9 cellular contexts compared by ENCODE assay signal in the genomic region with DNA sequence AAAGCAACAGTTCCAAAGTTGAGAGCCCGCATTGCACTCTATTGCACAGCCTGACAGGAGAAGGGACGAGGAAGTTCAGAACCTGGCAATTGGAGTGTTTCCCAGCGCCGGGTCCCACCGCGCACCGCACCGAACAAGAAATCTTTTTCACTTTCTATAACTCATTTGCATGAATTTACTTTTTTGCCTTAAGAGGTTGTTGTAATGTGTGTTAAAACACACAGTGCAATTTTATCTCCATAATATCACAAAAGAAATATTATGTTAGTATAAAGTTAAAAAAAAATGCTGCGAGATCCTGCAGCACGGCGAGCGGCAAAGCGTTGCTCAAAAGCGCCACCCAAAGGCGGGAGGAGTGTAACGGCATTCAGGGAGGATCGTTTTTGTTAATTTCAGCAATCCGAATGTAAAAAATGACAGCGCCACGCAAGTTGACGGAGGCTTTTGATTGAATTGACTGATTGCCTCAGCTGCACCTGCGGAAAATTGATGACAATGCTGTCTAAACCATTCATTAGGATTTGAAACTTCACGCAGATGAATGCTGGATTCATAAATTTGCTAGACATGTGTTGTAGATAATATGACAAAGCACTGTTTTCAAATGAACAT.
DNase-seq lines count a peak whose midpoint lies in the region; ATAC-seq and TF ChIP-seq lines count a peak whose summit lies in the region.
"Had no signal": no experiment of that assay in that cellular context is flagged by ENCODE, and none has a peak within 500 bp of the region (broad histone marks: within the 10 kb centered on the region; RNA-seq: fewer than 3 reads in every experiment).

No MANE protein-coding gene starts in this region.

- H3K9me3 ChIP-seq in fibroblast of lung (ENCODE audit: control insufficient read depth, insufficient read depth, low read depth, low read length) = no peaks in the 10 kb centered on the region
- no peaks in the 10 kb centered on the region for H3K9me3 ChIP-seq in neural cell (ENCODE audit: low read length)
- H3K9me3 ChIP-seq: BLaER1 treated with 17β-estradiol and CSF1 and Interleukin-3, amounts not matched to agents 10 nM and 100 nM had no signal

- no peaks in the 10 kb centered on the region for H3K36me3 ChIP-seq in fibroblast of lung (ENCODE audit: control insufficient read depth, insufficient read depth, low read length)
- no peaks in the 10 kb centered on the region for H3K36me3 ChIP-seq in neural cell (ENCODE audit: insufficient read depth, low read length)
- H3K36me3 ChIP-seq: BLaER1 treated with 17β-estradiol and CSF1 and Interleukin-3, amounts not matched to agents 10 nM and 100 nM had no signal

- peak; percentile 88 to 95 for TF ChIP-seq CTCF in fibroblast of lung (conservative IDR thresholded peaks at IDR 0.05 in 1 of 2, IDR thresholded peaks at IDR 0.05 in 1 of 2; ENCODE audit: low read depth in 1 of 2, low read length in 2 of 2)
- TF ChIP-seq CTCF in neural cell (IDR thresholded peaks at IDR 0.05; ENCODE audit: poor library complexity, severe bottlenecking) = peak; percentile 90
- TF ChIP-seq CTCF in omental fat pad (IDR thresholded peaks at IDR 0.05) = no peak

- peak; percentile 83 for TF ChIP-seq EP300 in neural cell (conservative IDR thresholded peaks at IDR 0.05; ENCODE audit: poor library complexity, severe bottlenecking)

- peak; percentile 89 for TF ChIP-seq RAD21 in neural cell (conservative IDR thresholded peaks at IDR 0.05)

- H4K20me1 ChIP-seq in fibroblast of lung (ENCODE audit: control insufficient read depth, extremely low read depth, insufficient read depth, low read length) (no peaks in the 10 kb centered on the region), neural cell (ENCODE audit: insufficient read depth) (no peaks in the 10 kb centered on the region)
- H4K20me1 ChIP-seq: BLaER1 treated with 17β-estradiol and CSF1 and Interleukin-3, amounts not matched to agents 10 nM and 100 nM had no signal

- no peaks in the 10 kb centered on the region for H3K27me3 ChIP-seq in fibroblast of lung (ENCODE audit: control insufficient read depth, insufficient read depth, low read length)
- H3K27me3 ChIP-seq in neural cell (ENCODE audit: insufficient read depth, low read depth, low read length) = peaks cover 28% of the 10 kb centered on the region
- H3K27me3 ChIP-seq: BLaER1 treated with 17β-estradiol and CSF1 and Interleukin-3, amounts not matched to agents 10 nM and 100 nM had no signal

- DNase-seq in NCI-H2171 (lab: John Stamatoyannopoulos, UW) (peak; percentile 2), NCI-H2171 treated with DMSO at 0.1 percent for 48 hours (lab: John Stamatoyannopoulos, UW) (no peak), RKO (ENCODE audit: low spot score) (peak; percentile 54), fibroblast of lung (ENCODE audit: low read depth in 2 of 2) (peak; percentile 21 to 69), omental fat pad (ENCODE audit: low spot score) (no peak)

- H3K9ac ChIP-seq in fibroblast of lung (ENCODE audit: insufficient read depth, low read length) (no peak overlapping the region), neural cell (ENCODE audit: low read length) (no peak overlapping the region)
- H3K9ac ChIP-seq: BLaER1 treated with 17β-estradiol and CSF1 and Interleukin-3, amounts not matched to agents 10 nM and 100 nM had no signal

- H2AFZ ChIP-seq in fibroblast of lung (ENCODE audit: low read length) (no peak overlapping the region), neural cell (ENCODE audit: low read depth, low read length) (no peak overlapping the region)

- H3K4me3 ChIP-seq in fibroblast of lung (replicated peaks in 1 of 4; ENCODE audit: control extremely low read depth in 1 of 4, insufficient read depth in 1 of 4, low read depth in 3 of 4, low read length in 4 of 4) (peak overlapping the region in 2 of 4 experiments; percentile 34 to 58), neural cell (ENCODE audit: low read length) (peak overlapping the region; percentile 46)
- H3K4me3 ChIP-seq: BLaER1 treated with 17β-estradiol and CSF1 and Interleukin-3, amounts not matched to agents 10 nM and 100 nM had no signal

- H3K27ac ChIP-seq in fibroblast of lung (ENCODE audit: insufficient read depth, low read length) = no peak overlapping the region
- H3K27ac ChIP-seq in neural cell (ENCODE audit: low read length) = no peak overlapping the region
- H3K27ac ChIP-seq: BLaER1 treated with 17β-estradiol and CSF1 and Interleukin-3, amounts not matched to agents 10 nM and 100 nM had no signal

- peak overlapping the region; percentile 0 for H3K4me2 ChIP-seq in fibroblast of lung (ENCODE audit: extremely low read depth, insufficient read depth, low read length)
- no peak overlapping the region for H3K4me2 ChIP-seq in neural cell (ENCODE audit: low read length)
- H3K4me2 ChIP-seq: BLaER1 treated with 17β-estradiol and CSF1 and Interleukin-3, amounts not matched to agents 10 nM and 100 nM had no signal

- no peaks in the 10 kb centered on the region for H3K4me1 ChIP-seq in fibroblast of lung (ENCODE audit: control insufficient read depth, extremely low read depth, insufficient read depth, low read length)
- H3K4me1 ChIP-seq: BLaER1 treated with 17β-estradiol and CSF1 and Interleukin-3, amounts not matched to agents 10 nM and 100 nM had no signal

- no peak for ATAC-seq in HG02938 (IDR thresholded peaks at IDR 0.05; ENCODE audit: unreplicated experiment)
- ATAC-seq in omental fat pad (ENCODE audit: low FRiP score) = no peak
- no peak for ATAC-seq in HG03378 (IDR thresholded peaks at IDR 0.05; ENCODE audit: unreplicated experiment)

- no peaks in the 10 kb centered on the region for H3K9me2 ChIP-seq in neural cell (ENCODE audit: insufficient read depth, low read length)

- H3K79me2 ChIP-seq in fibroblast of lung (ENCODE audit: control insufficient read depth, insufficient read depth, low read length) (no peaks in the 10 kb centered on the region), neural cell (replicated peaks; ENCODE audit: insufficient read depth, low read length) (no peaks in the 10 kb centered on the region)

- no peaks in the 10 kb centered on the region for H3F3A ChIP-seq in neural cell (ENCODE audit: insufficient read depth, low read length, poor library complexity, severe bottlenecking)

TF ChIP-seq in neural cell, 6 proteins besides CTCF, POLR2A, EP300 and RAD21:
- no peak for TF ChIP-seq REST (IDR thresholded peaks at IDR 0.05; ENCODE audit: borderline replicate concordance)
- no peak for TF ChIP-seq MXI1 (conservative IDR thresholded peaks at IDR 0.05; ENCODE audit: poor library complexity, severe bottlenecking)
- TF ChIP-seq SMC3 (conservative IDR thresholded peaks at IDR 0.05; ENCODE audit: poor library complexity) = peak; percentile 89
- peak; percentile 76 for TF ChIP-seq POLR2AphosphoS5 (IDR thresholded peaks at IDR 0.05)

Comparison
In these comparisons a context has a peak if more than half of its experiments do, and no peak if none do; other contexts are left out.
1. DNase-seq: peak in NCI-H2171 (single experiment), RKO (single experiment) and fibroblast of lung (2 of 2); none in NCI-H2171 treated with DMSO at 0.1 percent for 48 hours (single experiment) and omental fat pad (single experiment).
2. CTCF ChIP-seq: peak in fibroblast of lung (2 of 2) and neural cell (single experiment); none in omental fat pad (0 of 3).